ENCODE assay signal across 29 cellular contexts in the genomic region with DNA sequence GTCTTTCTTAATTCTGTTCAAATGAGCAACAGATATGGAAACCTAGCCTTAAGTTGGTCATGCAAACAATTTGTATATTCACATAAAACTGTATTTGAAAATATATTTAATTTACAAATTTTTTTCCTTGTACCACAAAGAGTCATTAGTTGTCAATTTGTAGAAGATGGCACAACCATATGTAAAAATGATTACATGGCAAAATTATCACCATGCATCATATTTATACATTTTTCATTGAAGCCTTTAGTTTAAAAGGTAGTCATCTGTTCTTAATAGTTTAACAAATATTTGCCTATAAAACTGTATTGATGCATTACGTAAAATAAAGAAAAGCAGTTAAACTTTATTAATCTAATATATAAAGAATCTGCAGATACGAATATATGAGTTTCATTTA.
"Had no signal": no experiment of that assay in that cellular context is flagged by ENCODE, and none has a peak within 500 bp of the region (broad histone marks: within the 10 kb centered on the region; RNA-seq: fewer than 3 reads in every experiment).

No MANE protein-coding gene starts in this region.

- H3K9me3 ChIP-seq: neutrophil, psoas muscle, testis, tibial artery, transverse colon, upper lobe of right lung, vagina had no signal

- H3K4me1 ChIP-seq: parathyroid adenoma, psoas muscle, spleen, suprapubic skin, testis, tibial artery, transverse colon, upper lobe of right lung, vagina had no signal

- ATAC-seq: naive thymus-derived CD8-positive, alpha-beta T cell; natural killer cell treated with Interleukin-12 subunit alpha and Interleukin-12 subunit beta and Interleukin-15 and Interleukin-18, amount 100 ng/mL, for 72 hours; psoas muscle; right cardiac atrium; sciatic nerve; stimulated activated memory B cell treated with anti-CD40 and anti-IgM and Interleukin-4, amounts not matched to agents 10 μg/mL and 1 μg/mL and 100 μg/mL, for 72 hours; stimulated activated naive CD8-positive, alpha-beta T cell treated with anti-CD3 and anti-CD28 coated beads, Interleukin-15, amount 100 ng/mL, for 72 hours; stimulated activated naive CD8-positive, alpha-beta T cell treated with anti-CD3 and anti-CD28 coated beads, Interleukin-15, Interleukin-2, amounts not matched to agents 100 U/mL and 50 U/mL, for 24 hours; upper lobe of right lung had no signal

- H3K79me2 ChIP-seq: parathyroid adenoma had no signal

- H3K4me2 ChIP-seq: smooth muscle cell had no signal

- H3K9ac ChIP-seq: parathyroid adenoma had no signal

- DNase-seq: naive thymus-derived CD8-positive, alpha-beta T cell; nephron progenitor cell; nucleus accumbens; posterior cingulate gyrus; psoas muscle; right cardiac atrium; spleen; stimulated activated CD4-positive, alpha-beta T cell treated with anti-CD3 and anti-CD28 coated beads, Interleukin-12 subunit alpha, Interleukin-12 subunit beta, amount 100 ng/mL, for 4 hours; stimulated activated CD4-positive, alpha-beta T cell treated with anti-CD3 and anti-CD28 coated beads, Interleukin-1b, Interleukin-23, amount 100 ng/mL, for 48 hours; stimulated activated CD4-positive, alpha-beta T cell treated with anti-CD3 and anti-CD28 coated beads, Interleukin-4, amount 100 ng/mL, for 1 hour; stimulated activated CD4-positive, alpha-beta T cell treated with anti-CD3 and anti-CD28 coated beads, Interleukin-4, amount 100 ng/mL, for 4 hours; stimulated activated CD8-positive, alpha-beta memory T cell treated with anti-CD3 and anti-CD28 coated beads, Interleukin-4, amount 100 ng/mL, for 48 hours; stimulated activated naive CD4-positive, alpha-beta T cell; stimulated activated naive CD8-positive, alpha-beta T cell treated with anti-CD3 and anti-CD28 coated beads, Interleukin-15, amount 100 ng/mL, for 72 hours; stimulated activated naive CD8-positive, alpha-beta T cell treated with anti-CD3 and anti-CD28 coated beads, Interleukin-15, Interleukin-2, amounts not matched to agents 100 U/mL and 50 U/mL, for 24 hours; substantia nigra; testis; tibial artery; transverse colon had no signal

- H2AFZ ChIP-seq: parathyroid adenoma had no signal

- H3K4me3 ChIP-seq: psoas muscle, skin epidermis, smooth muscle cell, spleen, suprapubic skin, testis, tibial artery, transverse colon, upper lobe of right lung, vagina had no signal

- H3K27me3 ChIP-seq: neutrophil, spleen, suprapubic skin, testis, tibial artery, transverse colon, upper lobe of right lung, vagina had no signal

- H3K27ac ChIP-seq: neutrophil, parathyroid adenoma, psoas muscle, skin epidermis, spleen, suprapubic skin, testis, tibial artery, transverse colon, upper lobe of right lung, vagina had no signal

- H3K36me3 ChIP-seq: neutrophil, spleen, suprapubic skin, tibial artery, transverse colon, upper lobe of right lung, vagina had no signal
